Comparison of ENCODE assay signal across 19 cellular contexts in the genomic region with DNA sequence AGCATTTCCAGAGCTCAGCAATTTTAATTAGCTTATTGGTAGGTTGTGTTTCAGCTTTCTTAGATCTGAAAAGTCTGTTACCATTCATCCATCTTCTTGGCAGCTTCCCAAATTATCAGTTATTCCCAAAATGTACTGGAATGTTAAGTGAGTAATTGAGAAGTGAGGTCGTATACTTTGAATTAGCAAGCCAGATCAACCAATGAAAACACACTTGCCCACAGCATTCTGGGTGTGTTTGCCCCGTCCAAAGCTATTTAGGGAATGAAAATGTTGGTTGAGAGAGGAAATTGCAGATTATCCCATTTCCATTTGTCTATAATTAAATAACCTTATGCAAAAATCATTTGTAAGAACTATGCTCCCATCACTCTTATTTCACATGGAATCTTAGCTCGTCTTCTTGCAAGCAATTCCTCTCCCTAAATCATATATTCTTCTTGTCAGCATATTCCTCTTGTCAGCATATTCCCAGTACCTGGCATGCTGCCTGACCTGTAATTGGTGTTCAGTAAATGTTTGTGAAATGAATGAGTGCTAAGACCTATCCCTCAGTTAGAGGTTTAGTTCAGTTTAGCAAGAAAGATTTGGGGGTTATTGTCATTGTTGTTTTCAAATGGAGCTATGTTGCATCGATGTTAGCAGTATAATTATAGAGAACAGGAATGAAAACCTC. TPM values are rescaled to one million over a fixed set of nuclear protein-coding genes. Genes with fewer than 3 reads are reported as not detected.
DNase-seq lines count a peak whose midpoint lies in the region; ATAC-seq, FAIRE-seq and TF ChIP-seq lines count a peak whose summit lies in the region.
"Had no signal": no experiment of that assay in that cellular context is flagged by ENCODE, and none has a peak within 500 bp of the region (broad histone marks: within the 10 kb centered on the region; RNA-seq: fewer than 3 reads in every experiment).

No MANE protein-coding gene starts in this region.

- POLR2A ChIA-PET in HepG2 (lab: Yijun Ruan, JAX) = no interaction called here
- POLR2A ChIA-PET in GM10248 (lab: Yijun Ruan, JAX) = no interaction called here

- no peaks in the 10 kb centered on the region for H3K36me3 ChIP-seq in HepG2 (replicated peaks in 1 of 2; ENCODE audit: control insufficient read depth in 1 of 2, insufficient read depth in 2 of 2, low read length in 2 of 2)
- H3K36me3 ChIP-seq in right lobe of liver = no peaks in the 10 kb centered on the region
- no peaks in the 10 kb centered on the region for H3K36me3 ChIP-seq in fibroblast of lung (ENCODE audit: control insufficient read depth, insufficient read depth, low read length)
- no peaks in the 10 kb centered on the region for H3K36me3 ChIP-seq in adrenal gland (replicated peaks in 1 of 2)

- no peaks in the 10 kb centered on the region for H4K20me1 ChIP-seq in HepG2 (ENCODE audit: insufficient read depth, low read length)
- H4K20me1 ChIP-seq in fibroblast of lung (ENCODE audit: control insufficient read depth, extremely low read depth, insufficient read depth, low read length) = no peaks in the 10 kb centered on the region

- CTCF ChIA-PET in HepG2 (lab: Yijun Ruan, JAX; ENCODE audit: low intra/inter-chr PET ratio, low total read pairs) = no interaction called here
- CTCF ChIA-PET in GM10248 (lab: Yijun Ruan, JAX) = interaction anchor here (2.3 kb wide), 1 partner anchor 14 kb away, joined by 8 read pairs; no protein-coding TSS in a partner anchor

- no peak for TF ChIP-seq POLR2A in HepG2 (IDR thresholded peaks at IDR 0.05; ENCODE audit: insufficient read depth in 1 of 2, low read depth in 2 of 2, low read length in 2 of 2)
- TF ChIP-seq POLR2A in right lobe of liver (IDR thresholded peaks at IDR 0.05) = no peak
- no peak for TF ChIP-seq POLR2A in adrenal gland (IDR thresholded peaks at IDR 0.05)

- H3K9ac ChIP-seq in HepG2 (ENCODE audit: insufficient read depth, low read depth, low read length) = no peak overlapping the region
- H3K9ac ChIP-seq in fibroblast of lung (ENCODE audit: insufficient read depth, low read length) = no peak overlapping the region
- H3K9ac ChIP-seq: KMS-11 had no signal

- H3K4me1 ChIP-seq in HepG2 (ENCODE audit: insufficient read depth, low read length) = no peaks in the 10 kb centered on the region
- H3K4me1 ChIP-seq in right lobe of liver = no peaks in the 10 kb centered on the region
- peaks cover 5% of the 10 kb centered on the region for H3K4me1 ChIP-seq in fibroblast of lung (ENCODE audit: control insufficient read depth, extremely low read depth, insufficient read depth, low read length)
- no peaks in the 10 kb centered on the region for H3K4me1 ChIP-seq in adrenal gland (replicated peaks in 1 of 2)

- in situ Hi-C loops in HepG2 (cut with HindIII; ENCODE audit: extremely low pct_ligation_motif_present, low pct_unique_long_range_greater_than_20kb) = no loop called here

- FAIRE-seq in HepG2 (lab: Jason Lieb, UNC) = no peak
- FAIRE-seq: GM12891, GM19239, H1 had no signal

- H3K9me3 ChIP-seq in HepG2 (ENCODE audit: low read length) = no peaks in the 10 kb centered on the region
- H3K9me3 ChIP-seq in right lobe of liver = no peaks in the 10 kb centered on the region
- H3K9me3 ChIP-seq in fibroblast of lung (ENCODE audit: control insufficient read depth, insufficient read depth, low read depth, low read length) = no peaks in the 10 kb centered on the region
- no peaks in the 10 kb centered on the region for H3K9me3 ChIP-seq in adrenal gland (replicated peaks in 1 of 3)

- WGBS in HepG2 (ENCODE audit: low lambda C conversion rate) = 1% methylated on average over 4 of the region's 4 CpGs
- 74% methylated on average over 4 of the region's 4 CpGs for WGBS in right lobe of liver (ENCODE audit: insufficient coverage, low coverage, low lambda C conversion rate, missing lambda C conversion rate)
- 62 to 74% (median 67%) methylated on average over 4 of the region's 4 CpGs for WGBS in adrenal gland, 4 donors

- TF ChIP-seq RAD21 in HepG2 (CRISPR knock-in tag; IDR thresholded peaks at IDR 0.05) = no peak

- TF ChIP-seq CTCF in HepG2 (CRISPR knock-in tag; IDR thresholded peaks at IDR 0.05) (no peak), right lobe of liver (IDR thresholded peaks at IDR 0.05) (no peak), fibroblast of lung (conservative IDR thresholded peaks at IDR 0.05 in 1 of 2, IDR thresholded peaks at IDR 0.05 in 1 of 2; ENCODE audit: low read depth in 1 of 2, low read length in 2 of 2) (no peak), adrenal gland (IDR thresholded peaks at IDR 0.05) (no peak), GM10248 (IDR thresholded peaks at IDR 0.05; ENCODE audit: control extremely low read depth, extremely low read depth, low read depth, missing control alignments) (no peak)

- H3K4me3 ChIP-seq in HepG2 (replicated peaks in 1 of 3; ENCODE audit: insufficient read depth in 1 of 3, low read depth in 2 of 3, low read length in 3 of 3) (no peak overlapping the region), right lobe of liver (no peak overlapping the region), fibroblast of lung (replicated peaks in 1 of 4; ENCODE audit: control extremely low read depth in 1 of 4, insufficient read depth in 1 of 4, low read depth in 3 of 4, low read length in 4 of 4) (no peak overlapping the region), adrenal gland (no peak overlapping the region)

- H2AFZ ChIP-seq in HepG2 (ENCODE audit: low read length) (no peak overlapping the region), fibroblast of lung (ENCODE audit: low read length) (no peak overlapping the region)

- ATAC-seq in HepG2 = no peak
- ATAC-seq in right lobe of liver = no peak

- H3K27ac ChIP-seq in HepG2 (ENCODE audit: extremely low read length, insufficient read depth, low read length) (no peak overlapping the region), right lobe of liver (no peak overlapping the region), fibroblast of lung (ENCODE audit: insufficient read depth, low read length) (no peak overlapping the region), adrenal gland (no peak overlapping the region)
- H3K27ac ChIP-seq: KMS-11 had no signal

- no peak for DNase-seq in HepG2 (ENCODE audit: low spot score)
- no peak for DNase-seq in right lobe of liver
- peak; percentile 31 for DNase-seq in NCI-H69 (lab: John Stamatoyannopoulos, UW)
- DNase-seq in fibroblast of lung (ENCODE audit: low read depth in 2 of 2) = peak; percentile 13 to 17
- DNase-seq in activated CD4-positive, CD25-positive, alpha-beta regulatory T cell (lab: John Stamatoyannopoulos, UW) = no peak
- no peak for DNase-seq in adrenal gland
- no peak for DNase-seq in GM10248 (ENCODE audit: extremely low spot score)
- DNase-seq in COLO829 (ENCODE audit: low spot score) = no peak
- DNase-seq: C1 segment of cervical spinal cord; CD8-positive, alpha-beta memory T cell; NCI-H1417 treated with DMSO at 0.1 percent for 48 hours; NCI-H187 treated with DMSO at 0.1 percent for 48 hours; NCI-H526; SHP77; T-helper 1 cell had no signal

- H3K4me2 ChIP-seq in HepG2 (ENCODE audit: low read depth, low read length) (no peak overlapping the region), fibroblast of lung (ENCODE audit: extremely low read depth, insufficient read depth, low read length) (no peak overlapping the region)
- H3K4me2 ChIP-seq: KMS-11 had no signal

- no TSS peak for BruUV-seq in HepG2 (replicated peaks; lab: Mats Ljungman, UMichigan)

- intact Hi-C loops in HepG2 (cut with micrococcal nuclease; ENCODE audit: unreplicated experiment) (no loop called here), right lobe of liver (cut with DNase I) (no loop called here), adrenal gland (cut with DNase I) (no loop called here)

- H3K27me3 ChIP-seq in HepG2 (ENCODE audit: control insufficient read depth in 1 of 2, insufficient read depth in 2 of 2, low read length in 2 of 2) = no peaks in the 10 kb centered on the region; a peak in 1 of 5 replicates
- no peaks in the 10 kb centered on the region for H3K27me3 ChIP-seq in right lobe of liver
- H3K27me3 ChIP-seq in fibroblast of lung (ENCODE audit: control insufficient read depth, insufficient read depth, low read length) = no peaks in the 10 kb centered on the region
- no peaks in the 10 kb centered on the region for H3K27me3 ChIP-seq in adrenal gland

- no peak for TF ChIP-seq EP300 in HepG2 (IDR thresholded peaks at IDR 0.05; ENCODE audit: low read depth in 2 of 2, low read length in 2 of 2)
- TF ChIP-seq EP300 in HepG2 (CRISPR knock-in tag; IDR thresholded peaks at IDR 0.05; ENCODE audit: borderline replicate concordance) = no peak

- H3K79me2 ChIP-seq in HepG2 (ENCODE audit: insufficient read depth, low read length) (no peaks in the 10 kb centered on the region), fibroblast of lung (ENCODE audit: control insufficient read depth, insufficient read depth, low read length) (no peaks in the 10 kb centered on the region)

RNA-seq across cellular contexts. Expression of a gene that starts 23.3 kb away (rescaled TPM):
- total RNA-seq in HepG2 (2016; rRNA removed; fragmentation: Illumina TruSeq; extraction: Trizol) (8.4 and 14.5 TPM in 2 replicates), right lobe of liver (10 to 100 TPM; 24.5 to 86.0 (median 33.7) TPM), fibroblast of lung (107 and 135 TPM in 2 replicates), adrenal gland (10 to 100 TPM; 29.2 to 96.6 (median 69.4) TPM)
- 0.62 and 1.0 TPM in 2 replicates for total RNA-seq in HepG2 (2016; cell fraction: cytosol; rRNA removed; fragmentation: Illumina TruSeq; extraction: Trizol; ENCODE audit: low read depth)
- 7.1 and 13.3 TPM in 2 replicates for total RNA-seq in HepG2 (2016; cell fraction: insoluble cytoplasmic fraction; rRNA removed; fragmentation: Illumina TruSeq; extraction: Trizol)
- total RNA-seq in HepG2 (2016; cell fraction: membrane; rRNA removed; fragmentation: Illumina TruSeq; extraction: Trizol) = 2.1 and 3.1 TPM in 2 replicates
- 18.8 and 20.1 TPM in 2 replicates for total RNA-seq in HepG2 (2016; cell fraction: nucleus; rRNA removed; fragmentation: Illumina TruSeq; extraction: Trizol)
- polyA plus RNA-seq in HepG2 (2011; rRNA removed) (4.6 and 4.8 TPM in 2 replicates), fibroblast of lung (85.3 and 88.4 TPM in 2 replicates), adrenal gland (10 to 100 TPM in 2 of 3 donors, 1 to 10 TPM in 1; 8.4 to 56.5 (median 10.9) TPM)
- polyA plus RNA-seq in HepG2 (2011; cell fraction: cytosol; rRNA removed) = 1.8 and 3.7 TPM in 2 replicates
- polyA plus RNA-seq in HepG2 (2011; cell fraction: nucleus; rRNA removed) = 1.8 and 2.6 TPM in 2 replicates
- 4.9 and 8.5 TPM in 2 replicates for polyA plus RNA-seq in HepG2 (2012)
- polyA plus RNA-seq in HepG2 (2016; cell fraction: cytosol; fragmentation: Illumina TruSeq; extraction: Trizol; ENCODE audit: low read depth) = 0.26 and 0.31 TPM in 2 replicates
- 4.9 and 5.3 TPM in 2 replicates for polyA plus RNA-seq in HepG2 (2016; cell fraction: insoluble cytoplasmic fraction; fragmentation: Illumina TruSeq; extraction: Trizol; ENCODE audit: low read depth)
- polyA plus RNA-seq in HepG2 (2016; cell fraction: membrane; fragmentation: Illumina TruSeq; extraction: Trizol; ENCODE audit: low read depth) = 0.70 and 1.4 TPM in 2 replicates
- polyA plus RNA-seq in HepG2 (2016; cell fraction: nucleus; fragmentation: Illumina TruSeq; extraction: Trizol; ENCODE audit: insufficient read depth, low read depth) = 11.4 and 13.9 TPM in 2 replicates
- 4.2 TPM in 1 of 2 replicates, not detected in the other for polyA minus RNA-seq in HepG2 (2011; rRNA and poly(A)+ RNA removed; ENCODE audit: low replicate concordance)
- 6.0 and 10.0 TPM in 2 replicates for polyA minus RNA-seq in HepG2 (2011; cell fraction: cytosol; rRNA and poly(A)+ RNA removed)
- 21.8 and 32.9 TPM in 2 replicates for polyA minus RNA-seq in HepG2 (2011; cell fraction: nucleus; rRNA and poly(A)+ RNA removed)
- polyA plus RNA-seq in fibroblast of lung (2012) = 84.2 and 90.5 TPM in 2 replicates
- 9.2 and 13.4 TPM in 2 replicates for polyA minus RNA-seq in fibroblast of lung (ENCODE audit: low replicate concordance)

Comparison
In these comparisons a context has a peak if more than half of its experiments do, and no peak if none do; other contexts are left out.
1. DNase-seq: peak in NCI-H69 (single experiment) and fibroblast of lung (2 of 2); none in HepG2 (single experiment), right lobe of liver (0 of 3), activated CD4-positive, CD25-positive, alpha-beta regulatory T cell (0 of 4), adrenal gland (0 of 7), GM10248 (single experiment) and COLO829 (single experiment).